ENCODE assay signal across 8 cellular contexts in the genomic region with DNA sequence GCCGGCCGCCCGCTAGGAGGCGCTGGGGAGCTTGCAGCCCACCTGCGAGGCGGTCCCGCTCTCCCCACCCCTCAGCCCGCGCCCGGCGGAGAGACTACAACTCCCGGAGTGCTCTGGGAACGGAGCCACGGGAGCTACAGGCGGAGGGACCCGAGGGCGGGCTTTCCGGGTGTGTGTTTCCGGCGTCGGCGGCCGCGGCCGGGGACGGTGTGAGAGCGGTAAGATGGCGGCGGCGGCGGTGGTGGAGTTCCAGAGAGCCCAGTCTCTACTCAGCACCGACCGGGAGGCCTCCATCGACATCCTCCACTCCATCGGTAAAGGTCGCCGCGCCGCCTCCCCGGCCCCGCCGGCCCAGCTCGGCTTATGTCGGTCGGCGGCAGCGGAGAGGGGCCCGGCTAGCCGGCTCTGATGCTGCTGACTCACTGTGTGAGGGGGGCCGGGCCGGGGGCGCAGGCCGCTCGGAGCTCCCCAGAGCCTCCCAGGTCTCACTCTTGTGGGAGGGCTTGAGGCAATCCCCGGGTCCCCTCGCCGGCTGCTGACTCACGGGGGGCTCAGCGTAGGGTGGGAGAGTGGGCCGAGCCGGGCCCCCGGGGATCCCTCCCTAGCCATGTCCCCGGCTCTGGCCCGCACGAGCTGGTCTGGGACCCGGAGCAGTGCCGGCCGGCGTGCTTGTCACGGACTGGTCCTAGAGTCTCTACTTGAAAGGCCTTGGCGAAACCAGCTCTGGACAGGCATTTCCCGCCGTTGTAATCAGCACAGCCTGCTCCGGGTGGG. TPM values are rescaled to one million over a fixed set of nuclear protein-coding genes. Genes with fewer than 3 reads are reported as not detected.
A peak's percentile ranks its signal among the peaks of the same experiment; 100 is the strongest.
DNase-seq lines count a peak whose midpoint lies in the region; ATAC-seq and TF ChIP-seq lines count a peak whose summit lies in the region.

A gene (plus strand): TSS at position 210 of the 774 bp plus-strand sequence. CDS start 14 bp downstream, at position 224.

- peak within 1 kb of the TSS; percentile 89 for H3K4me3 ChIP-seq in PC-3 (ENCODE audit: low read length)

- H2AFZ ChIP-seq in PC-3 (ENCODE audit: low read length) = peak within 1 kb of the TSS; percentile 74

- H3K9me3 ChIP-seq in PC-3 (ENCODE audit: low read length) = no peaks in the 10 kb centered on the region

- TSS peak; percentile 100 for BruUV-seq in PC-3 (replicated peaks; lab: Mats Ljungman, UMichigan)

- ATAC-seq in GM21529 (IDR thresholded peaks at IDR 0.05; ENCODE audit: unreplicated experiment) (peak; percentile 94), PC-3 (peak; percentile 93)

- peak within 1 kb of the TSS; percentile 100 for H3K9ac ChIP-seq in PC-3 (ENCODE audit: low read length)

- DNase-seq in DMS153 treated with DMSO at 0.1 percent for 48 hours (lab: John Stamatoyannopoulos, UW; ENCODE audit: unreplicated experiment) (peak; percentile 38), PC-3 (peak; percentile 94), activated T-cell treated with anti-CD3 and anti-CD28 coated beads for 48 hours (ENCODE audit: low read depth) (peak; percentile 99), epithelial cell of prostate (ENCODE audit: low read depth, low spot score) (peak; percentile 74), mucosa of gallbladder (ENCODE audit: low spot score) (peak; percentile 96)
- DNase-seq in stimulated activated CD8-positive, alpha-beta memory T cell treated with anti-CD3 and anti-CD28 coated beads, Interleukin-4, amount 100 ng/mL, for 4 hours (ENCODE audit: low read depth in 2 of 2, low spot score in 1 of 2) = peak; percentile 97

- H3K4me1 ChIP-seq in PC-3 (ENCODE audit: insufficient read depth, low read length) = peaks cover 16% of the 10 kb centered on the region

- H3K27ac ChIP-seq in PC-3 (ENCODE audit: low read length) (peak within 1 kb of the TSS; percentile 89), epithelial cell of prostate (peak within 1 kb of the TSS; percentile 81)

- no peaks in the 10 kb centered on the region for H3K27me3 ChIP-seq in PC-3 (ENCODE audit: low read length)

- TF ChIP-seq EP300 in Ishikawa (IDR thresholded peaks at IDR 0.05; ENCODE audit: borderline replicate concordance) = no peak

- H3K9me2 ChIP-seq in PC-3 (replicated peaks; ENCODE audit: low read length) = no peaks in the 10 kb centered on the region

- H3K79me2 ChIP-seq in PC-3 (ENCODE audit: low read length) = peaks cover 52% of the 10 kb centered on the region

- TF ChIP-seq RAD21 in Ishikawa (IDR thresholded peaks at IDR 0.05; ENCODE audit: low read depth) = peak; percentile 28; the same call in 1 of the 2 replicates

- intact Hi-C loops in PC-3 (cut with micrococcal nuclease) = no loop called here

- H3K4me2 ChIP-seq in PC-3 (ENCODE audit: low read length) = peak within 1 kb of the TSS; percentile 95

- peak; percentile 75 for TF ChIP-seq CTCF in PC-3 (conservative IDR thresholded peaks at IDR 0.05; ENCODE audit: low read depth, low read length)

- no peaks in the 10 kb centered on the region for H3F3A ChIP-seq in PC-3 (ENCODE audit: low read length, unreplicated experiment)

- H4K20me1 ChIP-seq in PC-3 (ENCODE audit: low read length) = peaks cover 21% of the 10 kb centered on the region

- CTCF ChIA-PET in PC-3 (lab: Charles Lee) = interaction anchor here (0.6 to 1.2 kb wide), 6 partner anchors 8 to 337 kb away, joined by 3 to 8 read pairs (median 3); no protein-coding TSS in a partner anchor

- POLR2A ChIA-PET in PC-3 (lab: Charles Lee; ENCODE audit: unreplicated experiment) = interaction anchor here (0.5 to 0.6 kb wide), 2 partner anchors 13 to 1164 kb away, joined by 4 to 5 read pairs; no protein-coding TSS in a partner anchor

- peaks cover 26% of the 10 kb centered on the region for H3K36me3 ChIP-seq in PC-3 (ENCODE audit: low read depth, low read length)

TF ChIP-seq in Ishikawa, 13 proteins besides CTCF, POLR2A, EP300 and RAD21:
- TF ChIP-seq EGR1 (IDR thresholded peaks at IDR 0.05) (no peak), ZBTB7A (IDR thresholded peaks at IDR 0.05; ENCODE audit: low read depth) (peak; percentile 92), TCF12 (IDR thresholded peaks at IDR 0.05; ENCODE audit: low read depth) (peak; percentile 83), CREB1 (IDR thresholded peaks at IDR 0.05; ENCODE audit: low read depth) (peak; percentile 56; the same call in 1 of the 2 replicates), TAF1 (IDR thresholded peaks at IDR 0.05; ENCODE audit: low read depth) (peak; percentile 98), FOXM1 (IDR thresholded peaks at IDR 0.05; ENCODE audit: borderline replicate concordance, low read depth) (no peak), YY1 (IDR thresholded peaks at IDR 0.05; ENCODE audit: low read depth) (peak; percentile 92), TEAD4 (IDR thresholded peaks at IDR 0.05) (no peak)
- TF ChIP-seq, protein P1, sequence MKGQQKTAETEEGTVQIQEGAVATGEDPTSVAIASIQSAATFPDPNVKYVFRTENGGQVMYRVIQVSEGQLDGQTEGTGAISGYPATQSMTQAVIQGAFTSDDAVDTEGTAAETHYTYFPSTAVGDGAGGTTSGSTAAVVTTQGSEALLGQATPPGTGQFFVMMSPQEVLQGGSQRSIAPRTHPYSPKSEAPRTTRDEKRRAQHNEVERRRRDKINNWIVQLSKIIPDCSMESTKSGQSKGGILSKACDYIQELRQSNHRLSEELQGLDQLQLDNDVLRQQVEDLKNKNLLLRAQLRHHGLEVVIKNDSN (IDR thresholded peaks at IDR 0.05) = peak; percentile 66; the same call in 1 of the 2 replicates
- TF ChIP-seq, protein P2, sequence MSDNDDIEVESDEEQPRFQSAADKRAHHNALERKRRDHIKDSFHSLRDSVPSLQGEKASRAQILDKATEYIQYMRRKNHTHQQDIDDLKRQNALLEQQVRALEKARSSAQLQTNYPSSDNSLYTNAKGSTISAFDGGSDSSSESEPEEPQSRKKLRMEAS (IDR thresholded peaks at IDR 0.05) = no peak

RNA-seq across cellular contexts. Expression of the gene that starts here (rescaled TPM):
- total RNA-seq in PC-3 (2014; rRNA removed) = 160 and 163 TPM in 2 replicates
- 61.7 TPM for total RNA-seq in mucosa of gallbladder

Comparison
In these comparisons a context has a peak if more than half of its experiments do, and no peak if none do; other contexts are left out.
1. Peak in every context shown above with its lines: DNase-seq, ATAC-seq, H3K4me3 ChIP-seq and H3K27ac ChIP-seq.
2. DNase-seq: peak in every context shown above with its lines; median percentile 99 in activated T-cell treated with anti-CD3 and anti-CD28 coated beads for 48 hours; 97 in stimulated activated CD8-positive, alpha-beta memory T cell treated with anti-CD3 and anti-CD28 coated beads, Interleukin-4, amount 100 ng/mL, for 4 hours; 96 in mucosa of gallbladder; 94 in PC-3; 74 in epithelial cell of prostate; 38 in DMS153 treated with DMSO at 0.1 percent for 48 hours.